In the genomic region with DNA sequence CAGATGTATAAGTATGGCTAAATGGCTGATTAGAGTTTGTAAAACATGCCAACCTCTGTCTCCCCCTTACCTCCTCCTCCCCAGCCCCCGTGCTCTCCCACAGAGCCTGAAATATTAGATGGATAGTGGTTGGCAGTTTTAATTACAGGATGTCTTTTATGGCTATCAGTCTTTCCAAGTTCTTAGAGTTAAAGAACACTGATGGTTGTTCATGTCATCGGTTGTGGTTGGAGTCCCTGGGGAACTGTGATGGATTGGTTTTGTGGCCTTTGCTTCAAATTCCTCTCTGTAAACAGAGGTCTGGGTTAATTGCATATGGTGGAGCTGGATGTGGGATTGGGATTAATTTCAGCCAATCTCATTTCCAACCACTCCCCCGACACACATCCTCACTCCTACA, we compare ENCODE assay signal across 22 cellular contexts.
A peak's percentile ranks its signal among the peaks of the same experiment; 100 is the strongest.
DNase-seq lines count a peak whose midpoint lies in the region; ATAC-seq and TF ChIP-seq lines count a peak whose summit lies in the region.
"Had no signal": no experiment of that assay in that cellular context is flagged by ENCODE, and none has a peak within 500 bp of the region (broad histone marks: within the 10 kb centered on the region; RNA-seq: fewer than 3 reads in every experiment).

No MANE protein-coding gene starts in this region.

- no peaks in the 10 kb centered on the region for H4K20me1 ChIP-seq in Karpas-422 (ENCODE audit: insufficient read depth, low read depth, low read length)

- no peak for TF ChIP-seq CTCF in mesothelial cell of epicardium (IDR thresholded peaks at IDR 0.05; ENCODE audit: unreplicated experiment)

- no peaks in the 10 kb centered on the region for H3K36me3 Mint-ChIP-seq in mesothelial cell of epicardium
- H3K36me3 Mint-ChIP-seq: CD4-positive, alpha-beta memory T cell; T-cell had no signal

- H2AFZ ChIP-seq in Karpas-422 (ENCODE audit: low read length), result no peak overlapping the region

- H3K4me1 Mint-ChIP-seq in mesothelial cell of epicardium, result no peaks in the 10 kb centered on the region
- H3K4me1 Mint-ChIP-seq: CD4-positive, alpha-beta memory T cell; T-cell had no signal

- no peak overlapping the region for H3K4me2 ChIP-seq in Karpas-422 (ENCODE audit: low read depth, low read length, poor library complexity, severe bottlenecking)

- H3K9me3 ChIP-seq in Karpas-422 (ENCODE audit: low read length), result no peaks in the 10 kb centered on the region
- H3K9me3 ChIP-seq: SJCRH30 had no signal

- H3K27me3 Mint-ChIP-seq in mesothelial cell of epicardium (ENCODE audit: low read depth), result peaks cover 49% of the 10 kb centered on the region

- no peak for ATAC-seq in HG02981 (IDR thresholded peaks at IDR 0.05; ENCODE audit: unreplicated experiment)
- no peak for ATAC-seq in left ventricle myocardium superior
- ATAC-seq: Panc1, T-cell had no signal

- no peaks in the 10 kb centered on the region for H3K79me2 ChIP-seq in Karpas-422 (ENCODE audit: low read length)

- DNase-seq in A172 (ENCODE audit: low spot score) (peak; percentile 11), COLO829 (ENCODE audit: low spot score) (peak; percentile 43), M059J (ENCODE audit: low read depth) (peak; percentile 8), left kidney (ENCODE audit: low read depth, low spot score) (peak; percentile 85), Karpas-422 (no peak), mesothelial cell of epicardium (ENCODE audit: low spot score in 2 of 2, unreplicated experiment in 2 of 2) (no peak), left ventricle myocardium superior (no peak)
- DNase-seq: Calu3; CD4-positive, alpha-beta memory T cell; DMS153; HFFc6; KG1; NCI-H1048; NCI-H1436 treated with DMSO at 0.1 percent for 48 hours; NCI-H1930; NCI-H226; NCI-H510A treated with DMSO at 0.1 percent for 48 hours; NCI-H82; SJCRH30; T-cell had no signal

- H3K27ac ChIP-seq in Karpas-422 (ENCODE audit: low read length), result no peak overlapping the region
- H3K27ac ChIP-seq: SJCRH30 had no signal

- H3K27ac Mint-ChIP-seq in mesothelial cell of epicardium, result no peak overlapping the region
- H3K27ac Mint-ChIP-seq: CD4-positive, alpha-beta memory T cell; HFFc6; T-cell had no signal

- no peaks in the 10 kb centered on the region for H3K9me3 Mint-ChIP-seq in mesothelial cell of epicardium
- H3K9me3 Mint-ChIP-seq: HFFc6, T-cell had no signal

- no peak overlapping the region for H3K4me3 Mint-ChIP-seq in mesothelial cell of epicardium
- H3K4me3 Mint-ChIP-seq: CD4-positive, alpha-beta memory T cell; HFFc6; T-cell had no signal

- H3K27me3 ChIP-seq in Karpas-422 (ENCODE audit: low read length), result no peaks in the 10 kb centered on the region
- H3K27me3 ChIP-seq: SJCRH30 had no signal

- no peaks in the 10 kb centered on the region for H3K36me3 ChIP-seq in Karpas-422 (ENCODE audit: insufficient read depth, low read length)
- H3K36me3 ChIP-seq: SJCRH30 had no signal

- no peak overlapping the region for H3K4me3 ChIP-seq in Karpas-422 (ENCODE audit: low read length)
- H3K4me3 ChIP-seq: SJCRH30 had no signal

- H3K9ac ChIP-seq in Karpas-422 (ENCODE audit: low read length), result no peak overlapping the region

- H3K9me2 ChIP-seq in Karpas-422 (replicated peaks; ENCODE audit: insufficient read depth, low read length), result no peaks in the 10 kb centered on the region

- intact Hi-C loops in left ventricle myocardium superior (cut with micrococcal nuclease), result no loop called here

- no peaks in the 10 kb centered on the region for H3K4me1 ChIP-seq in Karpas-422 (ENCODE audit: low read length)
- H3K4me1 ChIP-seq: SJCRH30 had no signal

Comparison
In these comparisons a context has a peak if more than half of its experiments do, and no peak if none do; other contexts are left out.
1. DNase-seq: peak in A172 (single experiment), COLO829 (single experiment), M059J (single experiment) and left kidney (single experiment); none in Karpas-422 (single experiment), mesothelial cell of epicardium (0 of 2) and left ventricle myocardium superior (single experiment).